Comparison of ENCODE assay signal across 8 cellular contexts in genomic region chrX:56233100-56233499, GRCh38. TPM values are rescaled to one million over a fixed set of nuclear protein-coding genes. Genes with fewer than 3 reads are reported as not detected.
DNase-seq lines count a peak whose midpoint lies in the region; ATAC-seq lines count a peak whose summit lies in the region.

No MANE protein-coding gene starts in this region.

- no peaks in the 10 kb centered on the region for H3K9me2 ChIP-seq in GM23248 (ENCODE audit: insufficient read depth)

- DNase-seq in GM23248: peak; percentile 46
- no peak for DNase-seq in activated naive CD8-positive, alpha-beta T cell treated with anti-CD3 and anti-CD28 coated beads, Interleukin-2, amount 10 ng/mL, durations not matched to agents 7 days and 5 days
- no peak for DNase-seq in NCI-H1105 treated with DMSO at 0.1 percent for 48 hours (lab: John Stamatoyannopoulos, UW)
- DNase-seq in OCI-M2 (lab: John Stamatoyannopoulos, UW; ENCODE audit: unreplicated experiment): no peak
- DNase-seq in SIG-M5 (lab: John Stamatoyannopoulos, UW): no peak
- DNase-seq in NCI-H345 (lab: John Stamatoyannopoulos, UW): no peak

- peak overlapping the region; percentile 93 for H2AFZ ChIP-seq in GM23248

- POLR2A ChIA-PET in activated naive CD8-positive, alpha-beta T cell treated with anti-CD3 and anti-CD28 coated beads, Interleukin-2, amount 10 ng/mL, durations not matched to agents 7 days and 5 days (lab: Charles Lee): no interaction called here

- peaks cover 12% of the 10 kb centered on the region for H3K4me1 Mint-ChIP-seq in activated naive CD8-positive, alpha-beta T cell treated with anti-CD3 and anti-CD28 coated beads, Interleukin-2, amount 10 ng/mL, durations not matched to agents 7 days and 5 days
- peaks cover 25% of the 10 kb centered on the region for H3K4me1 Mint-ChIP-seq in stimulated activated memory B cell treated with anti-CD40 and anti-IgM and Interleukin-4, amounts not matched to agents 10 μg/mL and 1 μg/mL and 100 μg/mL, for 72 hours

- peak overlapping the region; percentile 83 for H3K4me2 ChIP-seq in GM23248 (ENCODE audit: unreplicated experiment)

- no peaks in the 10 kb centered on the region for H3K9me3 ChIP-seq in GM23248 (ENCODE audit: low read depth)
- no peaks in the 10 kb centered on the region for H3K9me3 ChIP-seq in iPS-15b (ENCODE audit: control insufficient read depth, insufficient read depth, low read length)

- no peaks in the 10 kb centered on the region for H3K79me2 ChIP-seq in GM23248 (ENCODE audit: insufficient read depth)

- no peaks in the 10 kb centered on the region for H3K27me3 ChIP-seq in GM23248 (replicated peaks; ENCODE audit: insufficient read depth)
- H3K27me3 ChIP-seq in iPS-15b (ENCODE audit: control insufficient read depth, insufficient read depth, low read length): no peaks in the 10 kb centered on the region

- peaks cover 6% of the 10 kb centered on the region for H3K27me3 Mint-ChIP-seq in activated naive CD8-positive, alpha-beta T cell treated with anti-CD3 and anti-CD28 coated beads, Interleukin-2, amount 10 ng/mL, durations not matched to agents 7 days and 5 days
- H3K27me3 Mint-ChIP-seq in stimulated activated memory B cell treated with anti-CD40 and anti-IgM and Interleukin-4, amounts not matched to agents 10 μg/mL and 1 μg/mL and 100 μg/mL, for 72 hours: no peaks in the 10 kb centered on the region

- no peaks in the 10 kb centered on the region for H3K4me1 ChIP-seq in GM23248 (ENCODE audit: insufficient read depth)
- peaks cover 6% of the 10 kb centered on the region for H3K4me1 ChIP-seq in iPS-15b (ENCODE audit: control insufficient read depth, insufficient read depth, low read length)

- peak overlapping the region; percentile 71 for H3K4me3 ChIP-seq in GM23248
- H3K4me3 ChIP-seq in iPS-15b (ENCODE audit: low read depth, low read length): peak overlapping the region; percentile 74

- no peak for ATAC-seq in activated naive CD8-positive, alpha-beta T cell treated with anti-CD3 and anti-CD28 coated beads, Interleukin-2, amount 10 ng/mL, durations not matched to agents 7 days and 5 days (ENCODE audit: low read depth)
- peak; percentile 56 for ATAC-seq in stimulated activated memory B cell treated with anti-CD40 and anti-IgM and Interleukin-4, amounts not matched to agents 10 μg/mL and 1 μg/mL and 100 μg/mL, for 72 hours

- no peak overlapping the region for H3K27ac ChIP-seq in GM23248

- peaks cover 2% of the 10 kb centered on the region for H3K36me3 Mint-ChIP-seq in activated naive CD8-positive, alpha-beta T cell treated with anti-CD3 and anti-CD28 coated beads, Interleukin-2, amount 10 ng/mL, durations not matched to agents 7 days and 5 days
- H3K36me3 Mint-ChIP-seq in stimulated activated memory B cell treated with anti-CD40 and anti-IgM and Interleukin-4, amounts not matched to agents 10 μg/mL and 1 μg/mL and 100 μg/mL, for 72 hours: no peaks in the 10 kb centered on the region

- no peak overlapping the region for H3K27ac Mint-ChIP-seq in activated naive CD8-positive, alpha-beta T cell treated with anti-CD3 and anti-CD28 coated beads, Interleukin-2, amount 10 ng/mL, durations not matched to agents 7 days and 5 days
- H3K27ac Mint-ChIP-seq in stimulated activated memory B cell treated with anti-CD40 and anti-IgM and Interleukin-4, amounts not matched to agents 10 μg/mL and 1 μg/mL and 100 μg/mL, for 72 hours: peak overlapping the region; percentile 87

- no peaks in the 10 kb centered on the region for H3F3A ChIP-seq in GM23248 (ENCODE audit: insufficient read depth)

- H3K9me3 Mint-ChIP-seq in activated naive CD8-positive, alpha-beta T cell treated with anti-CD3 and anti-CD28 coated beads, Interleukin-2, amount 10 ng/mL, durations not matched to agents 7 days and 5 days: no peaks in the 10 kb centered on the region
- no peaks in the 10 kb centered on the region for H3K9me3 Mint-ChIP-seq in stimulated activated memory B cell treated with anti-CD40 and anti-IgM and Interleukin-4, amounts not matched to agents 10 μg/mL and 1 μg/mL and 100 μg/mL, for 72 hours

- H3K4me3 Mint-ChIP-seq in activated naive CD8-positive, alpha-beta T cell treated with anti-CD3 and anti-CD28 coated beads, Interleukin-2, amount 10 ng/mL, durations not matched to agents 7 days and 5 days: peak overlapping the region; percentile 86
- H3K4me3 Mint-ChIP-seq in stimulated activated memory B cell treated with anti-CD40 and anti-IgM and Interleukin-4, amounts not matched to agents 10 μg/mL and 1 μg/mL and 100 μg/mL, for 72 hours: peak overlapping the region; percentile 93

- 2 to 3% methylated on average over 6 to 8 of the region's 17 CpGs for WGBS in GM23248 (ENCODE audit: low coverage in 1 of 2, low lambda C conversion rate in 2 of 2, missing lambda C conversion rate in 2 of 2), 2 experiments

- H3K36me3 ChIP-seq in GM23248 (ENCODE audit: low read depth) (no peaks in the 10 kb centered on the region), iPS-15b (ENCODE audit: control insufficient read depth, insufficient read depth, low read length) (no peaks in the 10 kb centered on the region)

- no peaks in the 10 kb centered on the region for H4K20me1 ChIP-seq in GM23248 (ENCODE audit: insufficient read depth)

- in situ Hi-C loops in GM23248 (cut with MboI): no loop called here

- H3K9ac ChIP-seq in GM23248 (peak overlapping the region; percentile 54), iPS-15b (ENCODE audit: low read depth, low read length) (no peak overlapping the region)

RNA-seq across cellular contexts. Expression of gene KLF8, which starts 0.9 kb away (rescaled TPM):
- 1.7 and 3.4 TPM in 2 replicates for total RNA-seq in GM23248 (2014; rRNA removed; shearing (Covaris generic))
- 1.2 and 1.8 TPM in 2 replicates for polyA plus RNA-seq in GM23248 (2016; fragmentation: Nextera tagmentation; extraction: Ambion mirVana)
- 1 to 10 TPM; 2.9 TPM for total RNA-seq in activated naive CD8-positive, alpha-beta T cell treated with anti-CD3 and anti-CD28 coated beads, Interleukin-2, amount 10 ng/mL, durations not matched to agents 7 days and 5 days
